Comparison of ENCODE assay signal across 15 cellular contexts in genomic region chr2:219766658-219767057, GRCh38.
DNase-seq lines count a peak whose midpoint lies in the region; ATAC-seq and TF ChIP-seq lines count a peak whose summit lies in the region.
"Had no signal": no experiment of that assay in that cellular context is flagged by ENCODE, and none has a peak within 500 bp of the region (broad histone marks: within the 10 kb centered on the region; RNA-seq: fewer than 3 reads in every experiment).

No MANE protein-coding gene starts in this region.

- DNase-seq in MV-4-11 (lab: John Stamatoyannopoulos, UW): peak; percentile 55
- peak; percentile 69 for DNase-seq in Right ventricle myocardium inferior (ENCODE audit: missing footprints)
- DNase-seq in left cardiac atrium: peak; percentile 57
- DNase-seq in left kidney (ENCODE audit: low read depth, low spot score): peak; percentile 17
- no peak for DNase-seq in esophagus squamous epithelium (lab: John Stamatoyannopoulos, UW)
- DNase-seq in AG08396 (ENCODE audit: low spot score): no peak
- DNase-seq in D341Med (ENCODE audit: low spot score): no peak
- DNase-seq: AML-193; Caco-2; CD8-positive, alpha-beta memory T cell; DMS53; GF-D8 had no signal

- 92 to 100% methylated on average over 4 to 5 of the region's 5 CpGs for WGBS in esophagus squamous epithelium, 2 donors

- no peak overlapping the region for H3K4me3 ChIP-seq in esophagus squamous epithelium
- H3K4me3 ChIP-seq: BLaER1 had no signal

- intact Hi-C loops in Right ventricle myocardium inferior (cut with DNase I) (no loop called here), left cardiac atrium (cut with DNase I) (no loop called here), esophagus squamous epithelium (cut with DNase I) (no loop called here)

- no peak for TF ChIP-seq POLR2A in esophagus squamous epithelium (IDR thresholded peaks at IDR 0.05)

- ATAC-seq in Right ventricle myocardium inferior: peak; percentile 88
- peak; percentile 56 to 77 for ATAC-seq in left cardiac atrium
- no peak for ATAC-seq in GM21529 (IDR thresholded peaks at IDR 0.05; ENCODE audit: unreplicated experiment)

- no peak for TF ChIP-seq CTCF in esophagus squamous epithelium (IDR thresholded peaks at IDR 0.05)

- no peak overlapping the region for H3K27ac ChIP-seq in esophagus squamous epithelium
- H3K27ac ChIP-seq: 22Rv1, BLaER1 had no signal

- no peaks in the 10 kb centered on the region for H3K27me3 ChIP-seq in esophagus squamous epithelium
- H3K27me3 ChIP-seq: BLaER1 had no signal

- H3K9me3 ChIP-seq in esophagus squamous epithelium: no peaks in the 10 kb centered on the region
- H3K9me3 ChIP-seq: BLaER1, Caco-2 had no signal

- no peaks in the 10 kb centered on the region for H3K36me3 ChIP-seq in esophagus squamous epithelium
- H3K36me3 ChIP-seq: BLaER1 had no signal

- no peaks in the 10 kb centered on the region for H3K4me1 ChIP-seq in esophagus squamous epithelium
- H3K4me1 ChIP-seq: BLaER1, Caco-2 had no signal

Comparison
In these comparisons a context has a peak if more than half of its experiments do, and no peak if none do; other contexts are left out.
1. DNase-seq: peak in MV-4-11 (single experiment), Right ventricle myocardium inferior (single experiment), left cardiac atrium (single experiment) and left kidney (single experiment); none in esophagus squamous epithelium (single experiment), AG08396 (single experiment) and D341Med (single experiment).